Comparison of ENCODE assay signal across 27 cellular contexts in the genomic region with DNA sequence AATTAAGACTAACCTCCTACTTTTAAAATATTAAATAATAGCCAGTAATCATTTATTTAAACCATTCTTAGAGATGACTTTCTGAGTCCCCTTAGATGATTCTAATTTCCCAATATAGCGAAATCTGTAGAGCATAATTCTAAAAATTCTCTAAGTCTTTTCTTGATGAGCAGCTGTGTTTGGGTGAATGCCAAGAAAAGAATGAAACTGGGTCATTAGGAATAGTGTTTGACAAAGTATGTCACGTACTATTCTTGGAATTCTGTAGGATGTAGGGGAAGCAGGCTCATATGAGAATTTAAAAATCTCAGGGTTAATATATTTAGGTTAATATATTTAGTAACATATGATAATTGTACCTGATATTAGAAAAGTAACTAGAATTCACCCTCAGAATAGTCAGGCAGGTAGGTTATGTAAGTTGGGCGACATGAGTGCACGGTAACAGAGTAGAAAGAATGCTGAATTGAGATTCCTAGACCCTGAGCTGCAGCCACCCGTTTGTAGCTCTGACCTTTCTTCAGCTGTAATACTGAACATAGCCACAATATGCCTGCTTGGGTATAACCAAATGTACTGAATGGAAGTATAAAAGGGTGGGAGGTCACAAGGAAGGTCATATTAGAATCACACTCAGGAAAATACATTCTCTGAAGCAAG.
"Had no signal": no experiment of that assay in that cellular context is flagged by ENCODE, and none has a peak within 500 bp of the region (broad histone marks: within the 10 kb centered on the region; RNA-seq: fewer than 3 reads in every experiment).

No MANE protein-coding gene starts in this region.

- H3K4me3 Mint-ChIP-seq: activated CD4-positive, alpha-beta memory T cell treated with anti-CD3 and anti-CD28 coated beads, Interleukin-2, amount 10 ng/mL, durations not matched to agents 7 days and 5 days; activated CD4-positive, alpha-beta T cell treated with anti-CD3 and anti-CD28 coated beads, Interleukin-2, amount 10 ng/mL, durations not matched to agents 7 days and 5 days; activated naive CD8-positive, alpha-beta T cell; activated T-cell treated with anti-CD3 and anti-CD28 coated beads, Interleukin-2, amount 50 U/mL, for 4 hours; activated T-helper 17 cell treated with anti-CD3 and anti-CD28 coated beads, Interleukin-2, amount 50 U/mL, for 72 hours had no signal

- H3K4me1 Mint-ChIP-seq: activated CD4-positive, alpha-beta memory T cell treated with anti-CD3 and anti-CD28 coated beads, Interleukin-2, amount 10 ng/mL, durations not matched to agents 7 days and 5 days; activated CD4-positive, alpha-beta T cell treated with anti-CD3 and anti-CD28 coated beads, Interleukin-2, amount 10 ng/mL, durations not matched to agents 7 days and 5 days; activated T-helper 17 cell treated with anti-CD3 and anti-CD28 coated beads, Interleukin-2, amount 50 U/mL, for 72 hours had no signal

- H3K36me3 Mint-ChIP-seq: activated naive CD8-positive, alpha-beta T cell had no signal

- H3K27me3 Mint-ChIP-seq: activated CD4-positive, alpha-beta memory T cell treated with anti-CD3 and anti-CD28 coated beads, Interleukin-2, amount 10 ng/mL, durations not matched to agents 7 days and 5 days; activated CD4-positive, alpha-beta T cell treated with anti-CD3 and anti-CD28 coated beads, Interleukin-2, amount 10 ng/mL, durations not matched to agents 7 days and 5 days; activated naive CD8-positive, alpha-beta T cell; activated T-helper 17 cell treated with anti-CD3 and anti-CD28 coated beads, Interleukin-2, amount 50 U/mL, for 72 hours had no signal

- H3K36me3 ChIP-seq: brain microvascular endothelial cell, colonic mucosa, esophagus squamous epithelium, heart left ventricle had no signal

- H3K27me3 ChIP-seq: brain microvascular endothelial cell, colonic mucosa, esophagus squamous epithelium, heart left ventricle had no signal

- H3K27ac Mint-ChIP-seq: activated CD4-positive, alpha-beta memory T cell treated with anti-CD3 and anti-CD28 coated beads, Interleukin-2, amount 10 ng/mL, durations not matched to agents 7 days and 5 days; activated CD4-positive, alpha-beta T cell treated with anti-CD3 and anti-CD28 coated beads, Interleukin-2, amount 10 ng/mL, durations not matched to agents 7 days and 5 days; activated naive CD8-positive, alpha-beta T cell; activated T-helper 17 cell treated with anti-CD3 and anti-CD28 coated beads, Interleukin-2, amount 50 U/mL, for 72 hours had no signal

- DNase-seq: activated CD4-positive, alpha-beta memory T cell treated with anti-CD3 and anti-CD28 coated beads, Interleukin-2, amount 10 ng/mL, durations not matched to agents 7 days and 5 days; activated CD4-positive, alpha-beta T cell treated with anti-CD3 and anti-CD28 coated beads for 1 hour; activated CD4-positive, alpha-beta T cell treated with anti-CD3 and anti-CD28 coated beads for 4 hours; activated CD4-positive, alpha-beta T cell treated with anti-CD3 and anti-CD28 coated beads, Interleukin-2, amount 10 ng/mL, durations not matched to agents 7 days and 5 days; activated CD4-positive, alpha-beta T cell treated with anti-CD3 and anti-CD28 coated beads, Interleukin-2, amount 50 U/mL, for 4 hours; activated effector memory CD4-positive, alpha-beta T cell treated with Interleukin-2 at 50 U/mL for 16 hours; activated gamma-delta T cell treated with Interleukin-2 at 50 U/mL for 16 hours; activated naive CD4-positive, alpha-beta T cell treated with anti-CD3 and anti-CD28 coated beads, Interleukin-2, amount 50 U/mL, for 16 hours; activated naive CD4-positive, alpha-beta T cell treated with Interleukin-2 at 50 U/mL for 16 hours; activated T-cell treated with anti-CD3 and anti-CD28 coated beads, Interleukin-2, amount 50 U/mL, for 4 hours; amniotic stem cell; anterior cingulate cortex; brain microvascular endothelial cell; cerebellar nuclear complex; colonic mucosa; effector CD8-positive, alpha-beta T cell; esophagus squamous epithelium; heart left ventricle; T-helper 2 cell had no signal

- H3K9me3 Mint-ChIP-seq: activated CD4-positive, alpha-beta memory T cell treated with anti-CD3 and anti-CD28 coated beads, Interleukin-2, amount 10 ng/mL, durations not matched to agents 7 days and 5 days; activated CD4-positive, alpha-beta T cell treated with anti-CD3 and anti-CD28 coated beads, Interleukin-2, amount 10 ng/mL, durations not matched to agents 7 days and 5 days; activated T-cell treated with anti-CD3 and anti-CD28 coated beads, Interleukin-2, amount 50 U/mL, for 4 hours; activated T-helper 17 cell treated with anti-CD3 and anti-CD28 coated beads, Interleukin-2, amount 50 U/mL, for 72 hours had no signal

- H3K9me3 ChIP-seq: colonic mucosa, esophagus squamous epithelium, heart left ventricle had no signal

- ATAC-seq: activated T-cell treated with anti-CD3 and anti-CD28 coated beads, Interleukin-2, amount 50 U/mL, for 4 hours; activated T-helper 17 cell treated with anti-CD3 and anti-CD28 coated beads, Interleukin-2, amount 50 U/mL, for 72 hours; heart left ventricle had no signal

- H3K4me3 ChIP-seq: colonic mucosa, esophagus squamous epithelium, heart left ventricle had no signal

- FAIRE-seq: astrocyte, bronchial epithelial cell, endometrium, endothelial cell of umbilical vein, frontal cortex had no signal

- H3K27ac ChIP-seq: brain microvascular endothelial cell, colonic mucosa, epithelial cell of prostate, esophagus squamous epithelium, heart left ventricle had no signal

- H3K4me1 ChIP-seq: colonic mucosa, esophagus squamous epithelium, heart left ventricle had no signal
